Comparison of ENCODE assay signal across 17 cellular contexts in the genomic region with DNA sequence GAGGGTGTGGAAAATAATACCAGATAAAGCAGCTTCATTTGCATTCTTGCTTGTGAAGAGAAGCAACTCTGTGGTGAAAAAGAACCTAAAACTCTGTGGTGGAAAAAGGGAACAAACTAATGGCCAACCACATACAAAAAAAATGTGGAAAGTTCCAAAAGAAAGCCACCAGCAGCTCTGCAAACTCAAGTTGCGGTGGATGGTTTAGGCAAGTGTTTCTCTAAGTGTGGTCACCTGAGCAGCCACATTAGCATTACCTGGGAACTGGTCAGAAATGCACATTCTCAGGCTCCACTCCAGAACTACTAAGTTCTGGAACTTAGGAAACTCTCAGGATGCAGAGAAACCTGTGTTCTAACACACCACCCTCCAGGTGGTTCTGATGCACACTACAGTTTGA.
"Had no signal": no experiment of that assay in that cellular context is flagged by ENCODE, and none has a peak within 500 bp of the region (broad histone marks: within the 10 kb centered on the region; RNA-seq: fewer than 3 reads in every experiment).

No MANE protein-coding gene starts in this region.

- H3K9me3 ChIP-seq: ascending aorta, esophagus squamous epithelium, heart right ventricle, testis had no signal

- ATAC-seq: activated CD8-positive, alpha-beta T cell treated with anti-CD3 and anti-CD28 coated beads for 36 hours; activated naive CD8-positive, alpha-beta T cell treated with anti-CD3 and anti-CD28 coated beads, Interleukin-2, amount 50 U/mL, for 24 hours; heart right ventricle; sciatic nerve had no signal

- H3K4me1 ChIP-seq: ascending aorta, testis had no signal

- H3K4me3 Mint-ChIP-seq: activated CD8-positive, alpha-beta T cell treated with anti-CD3 and anti-CD28 coated beads for 36 hours; activated naive CD8-positive, alpha-beta T cell treated with anti-CD3 and anti-CD28 coated beads, Interleukin-2, amount 50 U/mL, for 24 hours; activated T-helper 1 cell treated with anti-CD3 and anti-CD28 coated beads, Interleukin-12 subunit alpha, Interleukin-12 subunit beta, Interleukin-2, Interleukin-4 antibody, amounts not matched to agents 30 ng/mL and 10 ng/mL and 1 ng/mL, durations not matched to agents 14 hours and 24 hours and 36 hours; nephron progenitor cell; stimulated activated naive CD8-positive, alpha-beta T cell treated with anti-CD3 and anti-CD28 coated beads, Interleukin-15, Interleukin-2, amounts not matched to agents 100 ng/mL and 50 ng/mL, for 24 hours had no signal

- H3K4me3 ChIP-seq: ascending aorta, esophagus squamous epithelium, heart right ventricle, testis had no signal

- H3K27me3 ChIP-seq: ascending aorta, esophagus squamous epithelium, testis had no signal

- H3K9me3 Mint-ChIP-seq: activated T-helper 1 cell treated with anti-CD3 and anti-CD28 coated beads, Interleukin-12 subunit alpha, Interleukin-12 subunit beta, Interleukin-2, Interleukin-4 antibody, amounts not matched to agents 30 ng/mL and 10 ng/mL and 1 ng/mL, durations not matched to agents 14 hours and 24 hours and 36 hours; nephron progenitor cell had no signal

- H3K4me1 Mint-ChIP-seq: activated naive CD8-positive, alpha-beta T cell treated with anti-CD3 and anti-CD28 coated beads, Interleukin-2, amount 50 U/mL, for 24 hours had no signal

- H3K27me3 Mint-ChIP-seq: activated CD8-positive, alpha-beta T cell treated with anti-CD3 and anti-CD28 coated beads for 36 hours; activated naive CD8-positive, alpha-beta T cell treated with anti-CD3 and anti-CD28 coated beads, Interleukin-2, amount 50 U/mL, for 24 hours; stimulated activated naive CD8-positive, alpha-beta T cell treated with anti-CD3 and anti-CD28 coated beads, Interleukin-15, Interleukin-2, amounts not matched to agents 100 ng/mL and 50 ng/mL, for 24 hours had no signal

- H3K27ac Mint-ChIP-seq: activated CD8-positive, alpha-beta T cell treated with anti-CD3 and anti-CD28 coated beads for 36 hours; activated naive CD8-positive, alpha-beta T cell treated with anti-CD3 and anti-CD28 coated beads, Interleukin-2, amount 50 U/mL, for 24 hours; activated T-helper 1 cell treated with anti-CD3 and anti-CD28 coated beads, Interleukin-12 subunit alpha, Interleukin-12 subunit beta, Interleukin-2, Interleukin-4 antibody, amounts not matched to agents 30 ng/mL and 10 ng/mL and 1 ng/mL, durations not matched to agents 14 hours and 24 hours and 36 hours; nephron progenitor cell; stimulated activated naive CD8-positive, alpha-beta T cell treated with anti-CD3 and anti-CD28 coated beads, Interleukin-15, Interleukin-2, amounts not matched to agents 100 ng/mL and 50 ng/mL, for 24 hours had no signal

- H3K27ac ChIP-seq: ascending aorta, esophagus squamous epithelium, heart right ventricle, testis had no signal

- DNase-seq: activated CD4-positive, alpha-beta T cell treated with anti-CD3 and anti-CD28 coated beads for 4 hours; activated CD8-positive, alpha-beta memory T cell treated with anti-CD3 and anti-CD28 coated beads, Interleukin-2, amount 50 U/mL, for 48 hours; activated CD8-positive, alpha-beta T cell treated with anti-CD3 and anti-CD28 coated beads for 36 hours; activated naive CD4-positive, alpha-beta T cell; activated naive CD8-positive, alpha-beta T cell treated with anti-CD3 and anti-CD28 coated beads, Interleukin-2, amount 50 U/mL, for 24 hours; esophagus squamous epithelium; foreskin fibroblast; heart right ventricle; kidney; nephron progenitor cell; stimulated activated CD4-positive, alpha-beta T cell treated with anti-CD3 and anti-CD28 coated beads, Interleukin-2, amount 100 ng/mL, for 24 hours; T-helper 9 cell; testis had no signal

- H3K36me3 ChIP-seq: ascending aorta, esophagus squamous epithelium, heart right ventricle had no signal
